ENCODE assay signal across 28 cellular contexts in genomic region chr7:31091926-31092325, GRCh38.
"Had no signal": no experiment of that assay in that cellular context is flagged by ENCODE, and none has a peak within 500 bp of the region (broad histone marks: within the 10 kb centered on the region; RNA-seq: fewer than 3 reads in every experiment).

No MANE protein-coding gene starts in this region.

- DNase-seq: stimulated activated CD4-positive, alpha-beta T cell treated with anti-CD3 and anti-CD28 coated beads, Interleukin-2, amount 100 ng/mL, for 48 hours; stimulated activated CD4-positive, alpha-beta T cell treated with anti-CD3 and anti-CD28 coated beads, Interleukin-4, amount 100 ng/mL, for 1 hour; stimulated activated CD4-positive, alpha-beta T cell treated with anti-CD3 and anti-CD28 coated beads, Interleukin-4, amount 100 ng/mL, for 24 hours; stimulated activated CD4-positive, alpha-beta T cell treated with anti-CD3 and anti-CD28 coated beads, Interleukin-4, amount 100 ng/mL, for 4 hours; stimulated activated CD8-positive, alpha-beta memory T cell treated with anti-CD3 and anti-CD28 coated beads, Interleukin-4, amount 100 ng/mL, for 48 hours; stimulated activated naive B cell treated with anti-CD40 and anti-IgM and Interleukin-4, amounts not matched to agents 10 μg/mL and 1 μg/mL and 100 μg/mL, for 72 hours; stimulated activated naive CD4-positive, alpha-beta T cell; stimulated activated naive CD4-positive, alpha-beta T cell treated with Interleukin-2 at 50 U/mL for 16 hours; stimulated activated naive CD8-positive, alpha-beta T cell treated with anti-CD3 and anti-CD28 coated beads, Interleukin-15, amount 100 ng/mL, for 72 hours; stimulated activated naive CD8-positive, alpha-beta T cell treated with anti-CD3 and anti-CD28 coated beads, Interleukin-15, Interleukin-2, amounts not matched to agents 100 U/mL and 50 U/mL, for 24 hours; stomach; substantia nigra; testis; thyroid gland; transverse colon; trophoblast cell; upper lobe of left lung; uterus had no signal

- H3K27ac ChIP-seq: stomach, suprapubic skin, testis, thoracic aorta, thyroid gland, tibial artery, tibial nerve, transverse colon, upper lobe of left lung, upper lobe of right lung, uterus, vagina had no signal

- H3K4me1 Mint-ChIP-seq: stimulated activated effector memory CD8-positive, alpha-beta T cell treated with anti-CD3 and anti-CD28 coated beads, Interleukin-12 subunit alpha, Interleukin-12 subunit beta, amount 100 ng/mL, for 72 hours; stimulated activated memory B cell treated with anti-CD40 and anti-IgM and Interleukin-4, amounts not matched to agents 10 μg/mL and 1 μg/mL and 100 μg/mL, for 72 hours; stimulated activated naive B cell treated with anti-CD40 and anti-IgM and Interleukin-4, amounts not matched to agents 10 μg/mL and 1 μg/mL and 100 μg/mL, for 72 hours; stimulated activated naive CD8-positive, alpha-beta T cell treated with anti-CD3 and anti-CD28 coated beads, Interleukin-15, amount 100 ng/mL, for 72 hours had no signal

- H3K9me3 Mint-ChIP-seq: stimulated activated effector memory CD8-positive, alpha-beta T cell treated with anti-CD3 and anti-CD28 coated beads, Interleukin-12 subunit alpha, Interleukin-12 subunit beta, amount 100 ng/mL, for 72 hours; stimulated activated memory B cell treated with anti-CD40 and anti-IgM and Interleukin-4, amounts not matched to agents 10 μg/mL and 1 μg/mL and 100 μg/mL, for 72 hours; stimulated activated naive CD8-positive, alpha-beta T cell treated with anti-CD3 and anti-CD28 coated beads, Interleukin-15, amount 100 ng/mL, for 72 hours; stimulated activated naive CD8-positive, alpha-beta T cell treated with anti-CD3 and anti-CD28 coated beads, Interleukin-15, Interleukin-2, amounts not matched to agents 100 ng/mL and 50 ng/mL, for 24 hours; type B pancreatic cell had no signal

- H3K36me3 Mint-ChIP-seq: stimulated activated effector memory CD8-positive, alpha-beta T cell treated with anti-CD3 and anti-CD28 coated beads, Interleukin-12 subunit alpha, Interleukin-12 subunit beta, amount 100 ng/mL, for 72 hours; stimulated activated memory B cell treated with anti-CD40 and anti-IgM and Interleukin-4, amounts not matched to agents 10 μg/mL and 1 μg/mL and 100 μg/mL, for 72 hours; stimulated activated naive B cell treated with anti-CD40 and anti-IgM and Interleukin-4, amounts not matched to agents 10 μg/mL and 1 μg/mL and 100 μg/mL, for 72 hours; type B pancreatic cell had no signal

- H3K4me1 ChIP-seq: stomach, suprapubic skin, testis, thyroid gland, tibial artery, tibial nerve, transverse colon, upper lobe of left lung, upper lobe of right lung, uterus, vagina had no signal

- H3K4me3 ChIP-seq: stomach, suprapubic skin, testis, thoracic aorta, thyroid gland, tibial artery, tibial nerve, transverse colon, upper lobe of left lung, upper lobe of right lung, uterus, vagina had no signal

- H3K27me3 ChIP-seq: testis, thyroid gland, transverse colon, upper lobe of left lung, upper lobe of right lung, uterus, vagina had no signal

- ATAC-seq: stimulated activated effector memory CD8-positive, alpha-beta T cell treated with anti-CD3 and anti-CD28 coated beads, Interleukin-12 subunit alpha, Interleukin-12 subunit beta, amount 100 ng/mL, for 72 hours; stimulated activated memory B cell treated with anti-CD40 and anti-IgM and Interleukin-4, amounts not matched to agents 10 μg/mL and 1 μg/mL and 100 μg/mL, for 72 hours; stimulated activated naive B cell treated with anti-CD40 and anti-IgM and Interleukin-4, amounts not matched to agents 10 μg/mL and 1 μg/mL and 100 μg/mL, for 72 hours; stimulated activated naive CD8-positive, alpha-beta T cell treated with anti-CD3 and anti-CD28 coated beads, Interleukin-15, amount 100 ng/mL, for 72 hours; stimulated activated naive CD8-positive, alpha-beta T cell treated with anti-CD3 and anti-CD28 coated beads, Interleukin-15, Interleukin-2, amounts not matched to agents 100 U/mL and 50 U/mL, for 24 hours; upper lobe of right lung had no signal

- H3K36me3 ChIP-seq: stomach, suprapubic skin, thoracic aorta, thyroid gland, tibial artery, tibial nerve, transverse colon, upper lobe of left lung, upper lobe of right lung, uterus, vagina had no signal

- H3K4me3 Mint-ChIP-seq: stimulated activated effector memory CD8-positive, alpha-beta T cell treated with anti-CD3 and anti-CD28 coated beads, Interleukin-12 subunit alpha, Interleukin-12 subunit beta, amount 100 ng/mL, for 72 hours; stimulated activated memory B cell treated with anti-CD40 and anti-IgM and Interleukin-4, amounts not matched to agents 10 μg/mL and 1 μg/mL and 100 μg/mL, for 72 hours; stimulated activated naive B cell treated with anti-CD40 and anti-IgM and Interleukin-4, amounts not matched to agents 10 μg/mL and 1 μg/mL and 100 μg/mL, for 72 hours; stimulated activated naive CD8-positive, alpha-beta T cell treated with anti-CD3 and anti-CD28 coated beads, Interleukin-15, amount 100 ng/mL, for 72 hours; stimulated activated naive CD8-positive, alpha-beta T cell treated with anti-CD3 and anti-CD28 coated beads, Interleukin-15, Interleukin-2, amounts not matched to agents 100 ng/mL and 50 ng/mL, for 24 hours; type B pancreatic cell had no signal

- H3K9me3 ChIP-seq: stomach, suprapubic skin, testis, thoracic aorta, thyroid gland, tibial artery, tibial nerve, transverse colon, upper lobe of left lung, upper lobe of right lung, uterus, vagina had no signal

- H3K27ac Mint-ChIP-seq: stimulated activated effector memory CD8-positive, alpha-beta T cell treated with anti-CD3 and anti-CD28 coated beads, Interleukin-12 subunit alpha, Interleukin-12 subunit beta, amount 100 ng/mL, for 72 hours; stimulated activated memory B cell treated with anti-CD40 and anti-IgM and Interleukin-4, amounts not matched to agents 10 μg/mL and 1 μg/mL and 100 μg/mL, for 72 hours; stimulated activated naive B cell treated with anti-CD40 and anti-IgM and Interleukin-4, amounts not matched to agents 10 μg/mL and 1 μg/mL and 100 μg/mL, for 72 hours; stimulated activated naive CD8-positive, alpha-beta T cell treated with anti-CD3 and anti-CD28 coated beads, Interleukin-15, amount 100 ng/mL, for 72 hours; stimulated activated naive CD8-positive, alpha-beta T cell treated with anti-CD3 and anti-CD28 coated beads, Interleukin-15, Interleukin-2, amounts not matched to agents 100 ng/mL and 50 ng/mL, for 24 hours; type B pancreatic cell had no signal
